Comparison of ENCODE assay signal across 8 cellular contexts in genomic region chr9:112180387-112180881, GRCh38.
DNase-seq lines count a peak whose midpoint lies in the region; ATAC-seq lines count a peak whose summit lies in the region.

No MANE protein-coding gene starts in this region.

- peaks cover 53% of the 10 kb centered on the region for H3K4me1 Mint-ChIP-seq in central memory CD8-positive, alpha-beta T cell

- peak overlapping the region; percentile 49 for H3K4me3 Mint-ChIP-seq in central memory CD8-positive, alpha-beta T cell

- H3K36me3 Mint-ChIP-seq in central memory CD8-positive, alpha-beta T cell (ENCODE audit: insufficient read depth), result peaks cover 15% of the 10 kb centered on the region

- no peaks in the 10 kb centered on the region for H3K27me3 Mint-ChIP-seq in central memory CD8-positive, alpha-beta T cell

- H3K9me3 Mint-ChIP-seq in central memory CD8-positive, alpha-beta T cell, result peaks cover 6% of the 10 kb centered on the region

- peak overlapping the region; percentile 93 for H3K27ac Mint-ChIP-seq in central memory CD8-positive, alpha-beta T cell (ENCODE audit: low read depth)

- ATAC-seq in central memory CD8-positive, alpha-beta T cell (replicated peaks; ENCODE audit: extremely low read depth, poor library complexity, severe bottlenecking), result peak; percentile 57
- no peak for ATAC-seq in HG03175 (IDR thresholded peaks at IDR 0.05; ENCODE audit: unreplicated experiment)

- peak; percentile 14 for DNase-seq in activated T-cell treated with anti-CD3 and anti-CD28 coated beads for 1 hour (ENCODE audit: low read depth)
- DNase-seq in activated T-cell treated with anti-CD3 and anti-CD28 coated beads for 4 hours, result no peak
- DNase-seq in SW480 (ENCODE audit: low spot score), result peak; percentile 73
- DNase-seq in central memory CD8-positive, alpha-beta T cell (ENCODE audit: low spot score in 2 of 2), result peak in 1 of 2 donors; percentile 47
- DNase-seq in stimulated activated CD8-positive, alpha-beta memory T cell treated with anti-CD3 and anti-CD28 coated beads, Interleukin-7, amount 100 ng/mL, for 4 hours (ENCODE audit: low read depth in 2 of 2), result peak; percentile 25 to 47
- DNase-seq in cortex of kidney (lab: John Stamatoyannopoulos, UW), result no peak
- no peak for DNase-seq in NCI-H2081 treated with DMSO at 0.1 percent for 48 hours (lab: John Stamatoyannopoulos, UW)

Comparison
In these comparisons a context has a peak if more than half of its experiments do, and no peak if none do; other contexts are left out.
1. DNase-seq: peak in activated T-cell treated with anti-CD3 and anti-CD28 coated beads for 1 hour (single experiment), SW480 (single experiment) and stimulated activated CD8-positive, alpha-beta memory T cell treated with anti-CD3 and anti-CD28 coated beads, Interleukin-7, amount 100 ng/mL, for 4 hours (2 of 2); none in activated T-cell treated with anti-CD3 and anti-CD28 coated beads for 4 hours (single experiment), cortex of kidney (single experiment) and NCI-H2081 treated with DMSO at 0.1 percent for 48 hours (single experiment).